Comparison of ENCODE assay signal across 8 cellular contexts in genomic region chr1:66334311-66334710, GRCh38.
DNase-seq lines count a peak whose midpoint lies in the region; ATAC-seq, FAIRE-seq and TF ChIP-seq lines count a peak whose summit lies in the region.
"Had no signal": no experiment of that assay in that cellular context is flagged by ENCODE, and none has a peak within 500 bp of the region (broad histone marks: within the 10 kb centered on the region; RNA-seq: fewer than 3 reads in every experiment).

No MANE protein-coding gene starts in this region.

- peak overlapping the region; percentile 98 for H3K4me3 Mint-ChIP-seq in activated B cell treated with CpG ODN at 0.5 μM for 24 hours

- H3K27me3 ChIP-seq in subcutaneous abdominal adipose tissue (ENCODE audit: control insufficient read depth in 5 of 5, insufficient read depth in 4 of 5, low read length in 5 of 5), result peaks cover 0 to 4% (median 0%) of the 10 kb centered on the region in 5 donors

- peaks cover 69% of the 10 kb centered on the region for H3K4me1 Mint-ChIP-seq in activated B cell treated with CpG ODN at 0.5 μM for 24 hours

- H3K27ac ChIP-seq in kidney (ENCODE audit: low read depth in 2 of 2, low read length in 2 of 2), result peak overlapping the region; percentile 60 to 66
- peak overlapping the region; percentile 75 for H3K27ac ChIP-seq in subcutaneous abdominal adipose tissue (ENCODE audit: low read depth, low read length)

- peak overlapping the region; percentile 61 to 72 for H3K4me3 ChIP-seq in kidney (ENCODE audit: low read length in 2 of 2)
- H3K4me3 ChIP-seq in subcutaneous abdominal adipose tissue (ENCODE audit: low read depth in 1 of 5, low read length in 5 of 5), result peak overlapping the region in 4 of 5 donors; percentile 45 to 79 (median 72)

- DNase-seq in activated B cell treated with CpG ODN at 0.5 μM for 24 hours, result no peak
- no peak for DNase-seq in kidney
- no peak for DNase-seq in NCI-H1436 treated with DMSO at 0.1 percent for 48 hours (lab: John Stamatoyannopoulos, UW)
- DNase-seq in superior temporal gyrus (ENCODE audit: extremely low spot score), result no peak
- DNase-seq: NK-92 treated with Interleukin-12 subunit alpha and Interleukin-12 subunit beta, amount 100 ng/mL, for 24 hours had no signal

- H3K9me3 Mint-ChIP-seq in activated B cell treated with CpG ODN at 0.5 μM for 24 hours, result no peaks in the 10 kb centered on the region

- H3K27ac Mint-ChIP-seq in activated B cell treated with CpG ODN at 0.5 μM for 24 hours, result peak overlapping the region; percentile 98

- CTCF ChIA-PET in activated B cell treated with CpG ODN at 0.5 μM for 24 hours (lab: Charles Lee), result interaction anchor here (0.8 to 2.6 kb wide), 6 partner anchors 47 to 112 kb away, joined by 3 to 17 read pairs (median 4); no protein-coding TSS in a partner anchor

- H3K36me3 ChIP-seq in kidney (ENCODE audit: control insufficient read depth in 1 of 2, insufficient read depth in 2 of 2, low read length in 2 of 2), result no peaks in the 10 kb centered on the region
- no peaks in the 10 kb centered on the region for H3K36me3 ChIP-seq in subcutaneous abdominal adipose tissue (ENCODE audit: control insufficient read depth in 5 of 5, insufficient read depth in 5 of 5, low read length in 5 of 5)

- TF ChIP-seq POLR2A in GM19193 (IDR thresholded peaks at IDR 0.05; ENCODE audit: extremely low read depth, insufficient read depth, insufficient read length), result peak; percentile 10

- H3K9me3 ChIP-seq in kidney (ENCODE audit: control insufficient read depth in 1 of 2, low read length in 2 of 2), result no peaks in the 10 kb centered on the region
- no peaks in the 10 kb centered on the region for H3K9me3 ChIP-seq in subcutaneous abdominal adipose tissue (ENCODE audit: control insufficient read depth in 5 of 5, low read length in 5 of 5)

- no peaks in the 10 kb centered on the region for H3K27me3 Mint-ChIP-seq in activated B cell treated with CpG ODN at 0.5 μM for 24 hours

- intact Hi-C loops in activated B cell treated with CpG ODN at 0.5 μM for 24 hours (cut with micrococcal nuclease) (loop anchor here (10.0 kb wide), 1 partner anchor 1370 kb away; the partner anchor contains the start of gene JAK1), kidney (cut with DNase I) (no loop called here)

- H3K9ac ChIP-seq in kidney (ENCODE audit: low read length in 2 of 2), result no peak overlapping the region
- H3K9ac ChIP-seq in subcutaneous abdominal adipose tissue (ENCODE audit: low read length in 5 of 5), result peak overlapping the region in 3 of 5 donors; percentile 4 to 70 (median 46)

- peaks cover 65% of the 10 kb centered on the region for H3K36me3 Mint-ChIP-seq in activated B cell treated with CpG ODN at 0.5 μM for 24 hours (ENCODE audit: low read depth)

- H3K4me1 ChIP-seq in kidney (ENCODE audit: control insufficient read depth in 1 of 2, insufficient read depth in 1 of 2, low read depth in 1 of 2, low read length in 2 of 2) (peaks cover 0 to 7% of the 10 kb centered on the region in 2 donors), subcutaneous abdominal adipose tissue (ENCODE audit: control insufficient read depth in 5 of 5, insufficient read depth in 5 of 5, low read length in 5 of 5) (peaks cover 7 to 55% (median 30%) of the 10 kb centered on the region in 5 donors)

- TF ChIP-seq CTCF in activated B cell treated with CpG ODN at 0.5 μM for 24 hours (IDR thresholded peaks at IDR 0.05), result no peak
- TF ChIP-seq CTCF in kidney (IDR thresholded peaks at IDR 0.05; ENCODE audit: borderline replicate concordance, extremely low read depth, insufficient read depth), result no peak

- POLR2A ChIA-PET in activated B cell treated with CpG ODN at 0.5 μM for 24 hours (lab: Charles Lee), result interaction anchor here (0.7 to 11.2 kb wide), 20 partner anchors 8 to 111 kb away, joined by 3 to 279 read pairs (median 5); no protein-coding TSS in a partner anchor

- no peak for FAIRE-seq in kidney (lab: Jason Lieb, UNC)

- no peak for ATAC-seq in activated B cell treated with CpG ODN at 0.5 μM for 24 hours (ENCODE audit: low read depth)
- no peak for ATAC-seq in HG02852 (IDR thresholded peaks at IDR 0.05; ENCODE audit: unreplicated experiment)

Comparison
In these comparisons a context has a peak if more than half of its experiments do, and no peak if none do; other contexts are left out.
1. H3K9ac ChIP-seq: peak in subcutaneous abdominal adipose tissue (3 of 5); none in kidney (0 of 2).